ENCODE assay signal across 21 cellular contexts in genomic region chr2:70956141-70956540, GRCh38. TPM values are rescaled to one million over a fixed set of nuclear protein-coding genes. Genes with fewer than 3 reads are reported as not detected.
"Had no signal": no experiment of that assay in that cellular context is flagged by ENCODE, and none has a peak within 500 bp of the region (broad histone marks: within the 10 kb centered on the region; RNA-seq: fewer than 3 reads in every experiment).

No MANE protein-coding gene starts in this region.

- H3K27ac Mint-ChIP-seq: IgD-negative memory B cell had no signal

- H3K36me3 Mint-ChIP-seq: IgD-negative memory B cell had no signal

- H3K4me3 Mint-ChIP-seq: IgD-negative memory B cell had no signal

- H3K9me3 Mint-ChIP-seq: IgD-negative memory B cell had no signal

- DNase-seq: NCI-H1092, NCI-H1105 treated with DMSO at 0.1 percent for 48 hours, NCI-H1417 treated with DMSO at 0.1 percent for 48 hours, NCI-H146, NCI-H187, NCI-H2029, NCI-H2081 treated with DMSO at 0.1 percent for 48 hours, NCI-H2171, NCI-H226, NCI-H446, NCI-H510A, NCI-H524 treated with DMSO at 0.1 percent for 48 hours, NCI-H69, NCI-H774, RPMI8226, SHP77, SK-N-SH had no signal

RNA-seq across cellular contexts. Expression of gene ATP6V1B1, which starts 20.4 kb away (rescaled TPM):
- total RNA-seq: K562, MCF 10A had no signal

RNA-seq across cellular contexts. Expression of gene ANKRD53, which starts 22.3 kb away (rescaled TPM):
- total RNA-seq: MCF 10A, SK-MEL-5 had no signal

RNA-seq across cellular contexts. Expression of gene VAX2, which starts 55.8 kb away (rescaled TPM):
- total RNA-seq: K562, MCF 10A had no signal
